In the genomic region with DNA sequence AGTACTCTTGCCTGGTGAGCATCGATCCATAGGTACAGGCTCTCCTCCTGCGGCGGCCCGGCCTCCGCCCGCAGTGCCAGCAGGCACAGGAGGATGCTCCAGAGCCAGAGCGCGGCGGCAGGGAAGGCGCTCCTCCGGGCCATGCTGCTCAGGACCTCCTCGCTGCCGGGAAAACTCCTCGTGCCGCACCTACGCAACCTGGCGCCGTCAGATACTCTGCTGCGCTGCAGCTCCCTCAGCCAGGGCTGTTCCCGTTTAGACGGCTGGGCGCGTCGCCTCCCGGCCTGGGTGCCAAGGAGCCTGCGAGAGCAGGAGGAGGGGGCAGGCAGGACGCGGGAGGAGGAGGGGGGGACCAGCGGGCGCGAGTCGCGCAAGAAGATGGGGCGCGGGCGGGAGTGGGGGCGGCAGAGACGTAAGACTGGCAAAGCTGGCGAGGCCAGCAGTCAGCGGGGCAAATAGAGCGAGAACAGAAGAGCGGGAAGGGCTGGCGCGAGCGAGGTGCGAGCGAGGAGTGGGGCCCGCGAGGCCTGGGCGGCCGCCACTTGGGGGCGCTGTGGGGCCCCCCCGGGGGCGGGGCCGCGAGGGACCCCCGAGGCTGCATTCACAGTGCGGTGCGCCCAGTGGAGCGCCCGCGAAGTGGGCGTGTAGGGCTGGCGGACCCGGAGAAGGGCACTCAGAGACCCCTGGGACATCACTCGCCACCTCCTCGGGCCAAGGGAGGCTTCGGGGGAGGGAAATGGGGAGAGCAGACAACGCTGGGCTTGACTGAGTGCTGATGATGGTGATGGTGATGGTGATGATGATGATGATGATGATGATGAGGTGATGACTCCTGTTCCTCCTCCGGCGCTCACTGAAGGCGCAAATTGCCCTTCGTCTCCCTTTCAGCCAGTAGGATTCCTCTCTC, we compare ENCODE assay signal across 9 cellular contexts. TPM values are rescaled to one million over a fixed set of nuclear protein-coding genes. Genes with fewer than 3 reads are reported as not detected.
A peak's percentile ranks its signal among the peaks of the same experiment; 100 is the strongest.
DNase-seq lines count a peak whose midpoint lies in the region; ATAC-seq, FAIRE-seq and TF ChIP-seq lines count a peak whose summit lies in the region.
"Had no signal": no experiment of that assay in that cellular context is flagged by ENCODE, and none has a peak within 500 bp of the region (broad histone marks: within the 10 kb centered on the region; RNA-seq: fewer than 3 reads in every experiment).

Gene WIF1, minus strand, starts transcription at position 257 of the 907 bp plus-strand sequence. Its CDS starts 114 bp downstream, at position 143.

- no peak within 1 kb of the TSS for H3K27ac Mint-ChIP-seq in astrocyte (ENCODE audit: unreplicated experiment)

- TF ChIP-seq CTCF in D721Med (IDR thresholded peaks at IDR 0.05; ENCODE audit: insufficient read depth, missing control alignments) (peak; percentile 30), astrocyte (IDR thresholded peaks at IDR 0.05; ENCODE audit: insufficient read depth, low read depth, low read length) (peak; percentile 17)

- no peaks in the 10 kb centered on the region for H3K36me3 ChIP-seq in astrocyte (ENCODE audit: insufficient read depth, low read length)
- no peaks in the 10 kb centered on the region for H3K36me3 ChIP-seq in iPS-20b (ENCODE audit: insufficient read depth, low read depth, low read length)
- H3K36me3 ChIP-seq: neutrophil had no signal

- peaks cover 4% of the 10 kb centered on the region for H3K4me1 ChIP-seq in astrocyte (ENCODE audit: insufficient read depth, low read length)
- H3K4me1 ChIP-seq in iPS-20b (ENCODE audit: insufficient read depth, low read length), result no peaks in the 10 kb centered on the region

- H2AFZ ChIP-seq in astrocyte (ENCODE audit: low read depth, low read length), result peak within 1 kb of the TSS; percentile 59

- H3K27ac ChIP-seq in astrocyte (ENCODE audit: low read depth, low read length), result no peak within 1 kb of the TSS
- H3K27ac ChIP-seq in iPS-20b (ENCODE audit: low read length), result no peak within 1 kb of the TSS
- H3K27ac ChIP-seq: neutrophil had no signal

- H3K4me1 Mint-ChIP-seq in astrocyte (ENCODE audit: low read depth, unreplicated experiment), result peaks cover 2% of the 10 kb centered on the region

- no peak within 1 kb of the TSS for H3K9ac ChIP-seq in astrocyte (ENCODE audit: low read length)
- H3K9ac ChIP-seq in iPS-20b (ENCODE audit: low read depth, low read length), result peak within 1 kb of the TSS; percentile 23; the same call in 1 of the 2 replicates

- ATAC-seq in GM21723 (IDR thresholded peaks at IDR 0.05; ENCODE audit: unreplicated experiment) (peak; percentile 75), GM21619 (IDR thresholded peaks at IDR 0.05; ENCODE audit: unreplicated experiment) (no peak)

- H3K4me3 ChIP-seq in astrocyte (ENCODE audit: insufficient read depth, low read depth, low read length), result no peak within 1 kb of the TSS
- H3K4me3 ChIP-seq in iPS-20b (ENCODE audit: low read length), result peak within 1 kb of the TSS; percentile 63; the same call in 1 of the 2 replicates

- no peaks in the 10 kb centered on the region for H3K9me3 Mint-ChIP-seq in astrocyte (ENCODE audit: unreplicated experiment)

- H3K4me2 ChIP-seq in astrocyte (ENCODE audit: low read length), result peak within 1 kb of the TSS; percentile 74

- no peaks in the 10 kb centered on the region for H3K79me2 ChIP-seq in astrocyte (ENCODE audit: insufficient read depth, low read length)

- H4K20me1 ChIP-seq in astrocyte (ENCODE audit: insufficient read depth, low read length), result no peaks in the 10 kb centered on the region

- peak within 1 kb of the TSS; percentile 69 for H3K4me3 Mint-ChIP-seq in astrocyte (ENCODE audit: unreplicated experiment)

- FAIRE-seq in D721Med (lab: Jason Lieb, UNC) (no peak), astrocyte (lab: Jason Lieb, UNC) (no peak)

- H3K27me3 ChIP-seq in astrocyte (ENCODE audit: insufficient read depth, low read length) (peaks cover 70% of the 10 kb centered on the region), iPS-20b (ENCODE audit: insufficient read depth, low read length) (peaks cover 70% of the 10 kb centered on the region)

- peaks cover 2% of the 10 kb centered on the region for H3K36me3 Mint-ChIP-seq in astrocyte (ENCODE audit: low read depth, unreplicated experiment)

- DNase-seq in D721Med (ENCODE audit: insufficient read length, low spot score) (no peak), NCI-H2227 treated with DMSO at 0.1 percent for 48 hours (lab: John Stamatoyannopoulos, UW) (peak; percentile 8), astrocyte (ENCODE audit: low read depth) (no peak)
- DNase-seq in stimulated activated CD4-positive, alpha-beta T cell treated with anti-CD3 and anti-CD28 coated beads, Interleukin-4, amount 100 ng/mL, for 1 hour, result peak; percentile 16
- no peak for DNase-seq in effector CD8-positive, alpha-beta T cell (lab: John Stamatoyannopoulos, UW)

- H3K27me3 Mint-ChIP-seq in astrocyte (ENCODE audit: low read depth, unreplicated experiment), result peaks cover 34% of the 10 kb centered on the region

- H3K9me3 ChIP-seq in astrocyte (ENCODE audit: insufficient read depth, low read depth, low read length), result no peaks in the 10 kb centered on the region
- no peaks in the 10 kb centered on the region for H3K9me3 ChIP-seq in iPS-20b (ENCODE audit: insufficient read depth, low read depth, low read length)
- H3K9me3 ChIP-seq: neutrophil had no signal

RNA-seq across cellular contexts. Expression of gene WIF1, which starts in this region (rescaled TPM):
- 0.26 TPM in 1 of 2 replicates, not detected in the other for total RNA-seq in astrocyte

Comparison
In these comparisons a context has a peak if more than half of its experiments do, and no peak if none do; other contexts are left out.
1. DNase-seq: peak in NCI-H2227 treated with DMSO at 0.1 percent for 48 hours (single experiment) and stimulated activated CD4-positive, alpha-beta T cell treated with anti-CD3 and anti-CD28 coated beads, Interleukin-4, amount 100 ng/mL, for 1 hour (single experiment); none in D721Med (single experiment), astrocyte (single experiment) and effector CD8-positive, alpha-beta T cell (single experiment).